Comparison of ENCODE assay signal across 7 cellular contexts in genomic region chr11:116283300-116283699, GRCh38.
"Had no signal": no experiment of that assay in that cellular context is flagged by ENCODE, and none has a peak within 500 bp of the region (broad histone marks: within the 10 kb centered on the region; RNA-seq: fewer than 3 reads in every experiment).

No MANE protein-coding gene starts in this region.

- H3K9ac ChIP-seq: GM23248 had no signal

- H3K27ac Mint-ChIP-seq: HFFc6 had no signal

- DNase-seq: GM23248, GOT3, H7, HFFc6, IMR-90 had no signal

- H3K36me3 ChIP-seq: HAP-1 had no signal

- H3K4me3 ChIP-seq: GM23248, HAP-1 had no signal

- H3K4me3 Mint-ChIP-seq: HFFc6 had no signal

- H3K9me3 ChIP-seq: HAP-1 had no signal

- H3K27ac ChIP-seq: GM23248 had no signal

- ATAC-seq: HCT116 had no signal

- H3K4me1 ChIP-seq: HAP-1 had no signal
